Comparison of ENCODE assay signal across 28 cellular contexts in the genomic region with DNA sequence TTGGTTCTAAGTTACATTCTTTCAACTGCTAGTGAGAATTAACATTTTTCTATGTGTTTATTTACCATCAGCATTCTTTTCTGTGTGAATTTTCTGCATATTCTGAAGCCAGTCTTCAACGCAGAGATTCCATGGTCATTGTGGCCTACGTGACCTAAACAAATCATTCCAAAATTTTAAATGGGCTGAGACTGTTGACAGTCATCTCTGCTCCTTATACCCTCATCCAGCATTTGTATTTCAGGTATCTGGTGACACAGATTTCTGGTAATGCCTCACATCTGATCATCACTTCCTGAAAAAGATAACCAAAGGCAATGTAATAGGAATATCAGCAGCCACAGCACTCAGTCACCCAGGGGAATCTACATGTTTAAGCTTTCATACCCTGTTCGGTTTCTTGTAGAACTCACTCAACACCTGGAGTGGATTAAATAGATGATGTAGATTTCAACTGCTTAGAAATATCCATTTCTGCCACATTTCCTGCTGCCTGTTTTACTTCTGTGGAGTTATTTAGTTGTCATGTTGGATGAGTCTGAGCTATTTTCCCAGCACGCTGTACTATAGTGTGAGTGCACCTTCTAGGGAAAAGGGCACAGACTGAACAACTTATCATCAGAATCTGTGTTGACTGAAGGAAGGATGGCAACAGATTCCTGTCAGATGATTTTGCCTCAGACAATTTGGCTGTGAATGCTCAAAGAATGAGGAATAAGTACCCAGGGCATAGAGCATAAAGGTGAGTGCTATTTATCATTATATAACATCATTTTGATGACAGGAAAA.
"Had no signal": no experiment of that assay in that cellular context is flagged by ENCODE, and none has a peak within 500 bp of the region (broad histone marks: within the 10 kb centered on the region; RNA-seq: fewer than 3 reads in every experiment).

No MANE protein-coding gene starts in this region.

- H3K27ac ChIP-seq: brain microvascular endothelial cell, coronary artery, dorsolateral prefrontal cortex, pancreas, psoas muscle, spleen, suprapubic skin, transverse colon, uterus had no signal

- H3K36me3 ChIP-seq: brain microvascular endothelial cell, pancreas, spleen, suprapubic skin, transverse colon, uterus had no signal

- H3K9me3 ChIP-seq: pancreas, spleen, suprapubic skin, transverse colon, uterus had no signal

- FAIRE-seq: astrocyte, islet of Langerhans, pancreas had no signal

- H3K4me1 ChIP-seq: pancreas, suprapubic skin, transverse colon, uterus had no signal

- H3K27me3 ChIP-seq: brain microvascular endothelial cell, dorsolateral prefrontal cortex, pancreas, spleen, suprapubic skin, transverse colon, uterus had no signal

- H3K4me3 ChIP-seq: coronary artery, dorsolateral prefrontal cortex, pancreas, psoas muscle, spleen, suprapubic skin, transverse colon, uterus had no signal

- DNase-seq: activated CD4-positive, alpha-beta T cell treated with anti-CD3 and anti-CD28 coated beads for 4 hours; activated CD4-positive, alpha-beta T cell treated with anti-CD3 and anti-CD28 coated beads, Interleukin-2, amount 50 U/mL, for 4 hours; activated effector memory CD4-positive, alpha-beta T cell treated with anti-CD3 and anti-CD28 coated beads, Interleukin-2, amount 50 U/mL, for 16 hours; activated naive CD4-positive, alpha-beta T cell treated with anti-CD3 and anti-CD28 coated beads, Interleukin-2, amount 10 ng/mL, durations not matched to agents 7 days and 5 days; activated naive CD8-positive, alpha-beta T cell treated with anti-CD3 and anti-CD28 coated beads, Interleukin-2, amount 10 ng/mL, durations not matched to agents 7 days and 5 days; activated T-cell treated with anti-CD3 and anti-CD28 coated beads for 4 hours; brain microvascular endothelial cell; dorsolateral prefrontal cortex; effector memory CD4-positive, alpha-beta T cell; erythroblast; glutamatergic neuron; left colon; mammary epithelial cell; naive thymus-derived CD4-positive, alpha-beta T cell; nucleus accumbens; pancreas; psoas muscle; right cardiac atrium; spleen; stimulated activated naive CD4-positive, alpha-beta T cell; T-helper 17 cell; T1000; transverse colon; uterus had no signal
